In genomic region chr1:89758127-89758526, GRCh38 we compare ENCODE assay signal across 10 cellular contexts.
DNase-seq lines count a peak whose midpoint lies in the region; ATAC-seq and TF ChIP-seq lines count a peak whose summit lies in the region.
"Had no signal": no experiment of that assay in that cellular context is flagged by ENCODE, and none has a peak within 500 bp of the region (broad histone marks: within the 10 kb centered on the region; RNA-seq: fewer than 3 reads in every experiment).

No MANE protein-coding gene starts in this region.

- H3K36me3 ChIP-seq in left ventricle myocardium inferior: no peaks in the 10 kb centered on the region
- H3K36me3 ChIP-seq in upper lobe of left lung: no peaks in the 10 kb centered on the region

- H3K4me1 ChIP-seq in left ventricle myocardium inferior: peaks cover 61% of the 10 kb centered on the region
- H3K4me1 ChIP-seq in upper lobe of left lung: peaks cover 36 to 66% (median 53%) of the 10 kb centered on the region in 4 donors

- no peaks in the 10 kb centered on the region for H3K27me3 Mint-ChIP-seq in activated CD8-positive, alpha-beta T cell treated with anti-CD3 and anti-CD28 coated beads, Interleukin-2, amount 10 ng/mL, durations not matched to agents 7 days and 5 days (ENCODE audit: low read depth)
- no peaks in the 10 kb centered on the region for H3K27me3 Mint-ChIP-seq in memory B cell

- peak overlapping the region; percentile 73 for H3K4me3 Mint-ChIP-seq in activated CD8-positive, alpha-beta T cell treated with anti-CD3 and anti-CD28 coated beads, Interleukin-2, amount 10 ng/mL, durations not matched to agents 7 days and 5 days
- peak overlapping the region; percentile 74 for H3K4me3 Mint-ChIP-seq in memory B cell
- H3K4me3 Mint-ChIP-seq: mesothelial cell of epicardium had no signal

- CTCF ChIA-PET in activated CD8-positive, alpha-beta T cell treated with anti-CD3 and anti-CD28 coated beads, Interleukin-2, amount 10 ng/mL, durations not matched to agents 7 days and 5 days (lab: Charles Lee): interaction anchor here (0.8 to 5.7 kb wide), 18 partner anchors 13 to 274 kb away, joined by 3 to 58 read pairs (median 5); partner anchors contain the start of gene LRRC8C

- H3K27ac ChIP-seq in left ventricle myocardium inferior (replicated peaks) (peak overlapping the region; percentile 78), upper lobe of left lung (peak overlapping the region; percentile 16 to 71 (median 61))

- POLR2A ChIA-PET in activated CD8-positive, alpha-beta T cell treated with anti-CD3 and anti-CD28 coated beads, Interleukin-2, amount 10 ng/mL, durations not matched to agents 7 days and 5 days (lab: Charles Lee): interaction anchor here (0.6 to 3.0 kb wide), 17 partner anchors 14 to 292 kb away, joined by 3 to 15 read pairs (median 5); partner anchors contain the start of genes LRRC8B and LRRC8C

- intact Hi-C loops in left ventricle myocardium inferior (cut with micrococcal nuclease) (no loop called here), cardiac septum (cut with DNase I) (no loop called here)

- no peaks in the 10 kb centered on the region for H3K9me3 ChIP-seq in left ventricle myocardium inferior (replicated peaks)
- no peaks in the 10 kb centered on the region for H3K9me3 ChIP-seq in upper lobe of left lung

- WGBS in upper lobe of left lung, 2 donors: 32 to 55% methylated on average over 2 of the region's 2 CpGs

- TF ChIP-seq EP300 in upper lobe of left lung (IDR thresholded peaks at IDR 0.05): no peak

- peaks cover 89% of the 10 kb centered on the region for H3K4me1 Mint-ChIP-seq in activated CD8-positive, alpha-beta T cell treated with anti-CD3 and anti-CD28 coated beads, Interleukin-2, amount 10 ng/mL, durations not matched to agents 7 days and 5 days (ENCODE audit: low read depth)
- peaks cover 22% of the 10 kb centered on the region for H3K4me1 Mint-ChIP-seq in memory B cell

- ATAC-seq in activated CD8-positive, alpha-beta T cell treated with anti-CD3 and anti-CD28 coated beads, Interleukin-2, amount 10 ng/mL, durations not matched to agents 7 days and 5 days: no peak
- ATAC-seq in memory B cell (ENCODE audit: low read depth): no peak
- peak in 1 of 2 donors; percentile 73 for ATAC-seq in upper lobe of left lung (ENCODE audit: low FRiP score in 2 of 2)
- ATAC-seq in HG03280 (IDR thresholded peaks at IDR 0.05; ENCODE audit: unreplicated experiment): no peak
- ATAC-seq in HG03097 (IDR thresholded peaks at IDR 0.05; ENCODE audit: low FRiP score, unreplicated experiment): no peak

- no peak for TF ChIP-seq POLR2A in upper lobe of left lung (IDR thresholded peaks at IDR 0.05)

- peak overlapping the region; percentile 92 for H3K27ac Mint-ChIP-seq in activated CD8-positive, alpha-beta T cell treated with anti-CD3 and anti-CD28 coated beads, Interleukin-2, amount 10 ng/mL, durations not matched to agents 7 days and 5 days
- peak overlapping the region; percentile 38 for H3K27ac Mint-ChIP-seq in memory B cell
- H3K27ac Mint-ChIP-seq: mesothelial cell of epicardium had no signal

- H3K36me3 Mint-ChIP-seq in activated CD8-positive, alpha-beta T cell treated with anti-CD3 and anti-CD28 coated beads, Interleukin-2, amount 10 ng/mL, durations not matched to agents 7 days and 5 days (ENCODE audit: low read depth): peaks cover 11% of the 10 kb centered on the region
- H3K36me3 Mint-ChIP-seq in memory B cell: no peaks in the 10 kb centered on the region
- H3K36me3 Mint-ChIP-seq: mesothelial cell of epicardium had no signal

- H3K9me3 Mint-ChIP-seq in activated CD8-positive, alpha-beta T cell treated with anti-CD3 and anti-CD28 coated beads, Interleukin-2, amount 10 ng/mL, durations not matched to agents 7 days and 5 days (ENCODE audit: insufficient read depth): no peaks in the 10 kb centered on the region
- no peaks in the 10 kb centered on the region for H3K9me3 Mint-ChIP-seq in memory B cell
- H3K9me3 Mint-ChIP-seq: mesothelial cell of epicardium had no signal

- no peak for TF ChIP-seq CTCF in left ventricle myocardium inferior (IDR thresholded peaks at IDR 0.05; ENCODE audit: borderline replicate concordance)
- TF ChIP-seq CTCF in upper lobe of left lung (IDR thresholded peaks at IDR 0.05): no peak

- DNase-seq in left ventricle myocardium inferior (no peak), cardiac septum (ENCODE audit: low spot score) (no peak), memory B cell (ENCODE audit: low spot score in 2 of 2) (no peak), upper lobe of left lung (no peak), HuH-7 (ENCODE audit: low spot score) (no peak)
- no peak for DNase-seq in activated CD8-positive, alpha-beta T cell treated with anti-CD3 and anti-CD28 coated beads, Interleukin-2, amount 10 ng/mL, durations not matched to agents 7 days and 5 days
- DNase-seq: activated CD8-positive, alpha-beta memory T cell treated with anti-CD3 and anti-CD28 coated beads, Interleukin-2, amount 50 U/mL, for 48 hours had no signal

- H3K27me3 ChIP-seq in left ventricle myocardium inferior (ENCODE audit: low read depth) (no peaks in the 10 kb centered on the region), upper lobe of left lung (no peaks in the 10 kb centered on the region)

- H3K4me3 ChIP-seq in left ventricle myocardium inferior: peak overlapping the region; percentile 18
- no peak overlapping the region for H3K4me3 ChIP-seq in upper lobe of left lung
